In genomic region chr1:78688701-78689100, GRCh38 we compare ENCODE assay signal across 2 cellular contexts.
TF ChIP-seq lines count a peak whose summit lies in the region.

No MANE protein-coding gene starts in this region.

TF ChIP-seq in IMR-90, 13 proteins besides CTCF, POLR2A, EP300 and RAD21:
- peak; percentile 14; the same call in 1 of the 2 replicates for TF ChIP-seq CEBPB (IDR thresholded peaks at IDR 0.05; ENCODE audit: low read depth, low read length)
- TF ChIP-seq MAZ (IDR thresholded peaks at IDR 0.05; ENCODE audit: borderline replicate concordance, low read depth, low read length): no peak
- TF ChIP-seq MXI1 (IDR thresholded peaks at IDR 0.05; ENCODE audit: borderline replicate concordance, low read depth, low read length): no peak

TF ChIP-seq in GM12878, 131 proteins besides CTCF, POLR2A, EP300 and RAD21:
- TF ChIP-seq ZNF622 (IDR thresholded peaks at IDR 0.05): no peak
- no peak for TF ChIP-seq IRF3 (IDR thresholded peaks at IDR 0.05)
- TF ChIP-seq BCLAF1 (IDR thresholded peaks at IDR 0.05): no peak
- TF ChIP-seq SIN3A (IDR thresholded peaks at IDR 0.05; ENCODE audit: low read depth, low read length): no peak
- no peak for TF ChIP-seq ZNF207 (IDR thresholded peaks at IDR 0.05; ENCODE audit: borderline replicate concordance)
- no peak for TF ChIP-seq SUZ12 (IDR thresholded peaks at IDR 0.05; ENCODE audit: unreplicated experiment)
- TF ChIP-seq E4F1 (IDR thresholded peaks at IDR 0.05; ENCODE audit: borderline replicate concordance, partially characterized antibody): no peak
- TF ChIP-seq YBX1 (IDR thresholded peaks at IDR 0.05): no peak
